ENCODE assay signal across 8 cellular contexts in genomic region chr10:96513686-96514551, GRCh38. TPM values are rescaled to one million over a fixed set of nuclear protein-coding genes. Genes with fewer than 3 reads are reported as not detected.
A peak's percentile ranks its signal among the peaks of the same experiment; 100 is the strongest.
DNase-seq lines count a peak whose midpoint lies in the region; ATAC-seq, FAIRE-seq and TF ChIP-seq lines count a peak whose summit lies in the region.

Gene TLL2, minus strand, starts transcription at chr10:96513926. Its CDS starts 241 bp downstream, at chr10:96513685.

- H3K4me1 ChIP-seq in left ventricle myocardium inferior = peaks cover 29% of the 10 kb centered on the region

- peak; percentile 72 for ATAC-seq in HG02623 (IDR thresholded peaks at IDR 0.05; ENCODE audit: unreplicated experiment)

- no peak for TF ChIP-seq POLR2A in GM12891 (IDR thresholded peaks at IDR 0.05; ENCODE audit: low read depth, low read length)

- DNase-seq in GM12891 (ENCODE audit: insufficient read length, low spot score) (peak; percentile 78), NCI-H1092 (lab: John Stamatoyannopoulos, UW) (peak; percentile 67), SKM-1 treated with dmso at 0.1 percent for 144 hours (lab: John Stamatoyannopoulos, UW; ENCODE audit: unreplicated experiment) (peak; percentile 79), amniotic epithelial cell (ENCODE audit: low read depth) (peak; percentile 83), left ventricle myocardium inferior (peak; percentile 92), posterior cingulate gyrus (peak; percentile 82 to 99 (median 88)), NK-92 (lab: John Stamatoyannopoulos, UW; ENCODE audit: unreplicated experiment) (no peak)

- peak within 1 kb of the TSS; percentile 85 for H3K27ac ChIP-seq in left ventricle myocardium inferior (replicated peaks)

- peaks cover 5% of the 10 kb centered on the region for H3K36me3 ChIP-seq in left ventricle myocardium inferior

- peak within 1 kb of the TSS; percentile 80 for H3K4me3 ChIP-seq in left ventricle myocardium inferior

- intact Hi-C loops in left ventricle myocardium inferior (cut with micrococcal nuclease) (loop anchor here (5.0 kb wide), 1 partner anchor 117 kb away; no protein-coding TSS in a partner anchor), posterior cingulate gyrus (cut with DNase I) (loop anchor here (1.0 to 5.0 kb wide), 4 partner anchors 42 to 137 kb away; partner anchors contain the start of gene TM9SF3)

- no peaks in the 10 kb centered on the region for H3K9me3 ChIP-seq in left ventricle myocardium inferior (replicated peaks)

- FAIRE-seq in GM12891 (lab: Jason Lieb, UNC) = peak; percentile 87

- TF ChIP-seq CTCF in left ventricle myocardium inferior (IDR thresholded peaks at IDR 0.05; ENCODE audit: borderline replicate concordance) = peak; percentile 88

- H3K27me3 ChIP-seq in left ventricle myocardium inferior (ENCODE audit: low read depth) = no peaks in the 10 kb centered on the region

TF ChIP-seq in GM12891, 5 proteins besides CTCF, POLR2A, EP300 and RAD21:
- TF ChIP-seq POU2F2 (IDR thresholded peaks at IDR 0.05; ENCODE audit: low read depth, low read length) (0 out of 2 replicates have a peak, but pooled peaks have one; percentile 4), PAX5 (IDR thresholded peaks at IDR 0.05; ENCODE audit: insufficient read depth, low read length, severe bottlenecking) (no peak), TAF1 (IDR thresholded peaks at IDR 0.05; ENCODE audit: low read depth, low read length) (no peak), POLR2AphosphoS5 (IDR thresholded peaks at IDR 0.05; ENCODE audit: low read depth, low read length) (no peak), SPI1 (IDR thresholded peaks at IDR 0.05; ENCODE audit: low read depth, low read length) (no peak)

RNA-seq across cellular contexts. Expression of gene TLL2, which starts in this region (rescaled TPM):
- polyA plus RNA-seq in GM12891 (2012; ENCODE audit: low read depth, missing spikeins) = 0.89 TPM
- 7.0 TPM for total RNA-seq in left ventricle myocardium inferior
